ENCODE assay signal across 8 cellular contexts in the genomic region with DNA sequence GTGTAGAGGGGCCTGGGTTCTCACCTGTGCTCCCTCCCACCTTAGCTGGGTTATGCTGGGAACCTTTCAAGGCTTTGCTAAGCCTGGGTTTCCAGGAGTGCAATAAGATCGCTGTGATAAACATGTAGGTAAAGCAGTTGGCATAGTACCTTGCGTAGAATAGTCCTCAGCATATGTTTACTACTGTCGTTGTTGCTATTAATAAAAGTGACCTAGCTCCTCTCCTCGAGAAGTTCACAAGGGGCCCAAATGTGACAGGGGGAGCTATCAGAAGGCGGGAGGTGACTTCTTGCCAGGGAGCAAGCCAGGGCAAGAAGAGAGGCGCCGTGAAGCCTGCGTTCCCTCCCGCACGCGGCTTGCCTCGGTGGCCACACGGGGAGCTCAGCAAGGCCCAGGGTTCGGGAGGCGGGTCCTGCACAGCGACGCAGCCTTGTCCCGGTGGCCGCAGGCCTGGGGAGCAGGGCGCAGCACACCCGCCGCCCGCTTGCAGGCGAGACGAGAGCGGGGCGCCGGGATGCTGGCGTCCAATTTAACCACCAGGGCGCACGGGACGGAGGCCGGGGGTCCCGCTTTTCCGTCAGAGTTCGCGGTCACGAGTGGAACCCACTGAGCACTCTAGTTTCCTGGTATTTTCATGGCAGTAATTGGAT.
DNase-seq lines count a peak whose midpoint lies in the region; ATAC-seq and FAIRE-seq lines count a peak whose summit lies in the region.

No MANE protein-coding gene starts in this region.

- H3K4me1 Mint-ChIP-seq in CD4-positive, alpha-beta memory T cell: peaks cover 6 to 11% (median 9%) of the 10 kb centered on the region in 4 donors

- no peak overlapping the region for H3K27ac Mint-ChIP-seq in CD4-positive, alpha-beta memory T cell

- peaks cover 13% of the 10 kb centered on the region for H3K4me1 ChIP-seq in CD4-positive, alpha-beta memory T cell (ENCODE audit: insufficient read depth, low read length)
- peaks cover 0 to 12% of the 10 kb centered on the region in 2 donors for H3K4me1 ChIP-seq in duodenal mucosa (ENCODE audit: control insufficient read depth in 1 of 2, insufficient read depth in 2 of 2, low read length in 2 of 2)
- H3K4me1 ChIP-seq in mesodermal cell (ENCODE audit: control insufficient read depth, insufficient read depth, low read length, poor library complexity, severe bottlenecking): peaks cover 5% of the 10 kb centered on the region
- peaks cover 3% of the 10 kb centered on the region for H3K4me1 ChIP-seq in thymus (ENCODE audit: control insufficient read depth, insufficient read depth, low read length)

- no peaks in the 10 kb centered on the region for H3K36me3 ChIP-seq in CD4-positive, alpha-beta memory T cell (ENCODE audit: insufficient read depth, low read length)
- no peaks in the 10 kb centered on the region for H3K36me3 ChIP-seq in duodenal mucosa (ENCODE audit: control insufficient read depth in 1 of 2, insufficient read depth in 2 of 2, low read length in 2 of 2)
- no peaks in the 10 kb centered on the region for H3K36me3 ChIP-seq in mesodermal cell (ENCODE audit: control insufficient read depth, insufficient read depth, low read length)
- no peaks in the 10 kb centered on the region for H3K36me3 ChIP-seq in thymus (ENCODE audit: control insufficient read depth, insufficient read depth)

- H3K27me3 ChIP-seq in CD4-positive, alpha-beta memory T cell (ENCODE audit: insufficient read depth, low read length): peaks cover 4% of the 10 kb centered on the region
- peaks cover 12 to 19% of the 10 kb centered on the region in 2 donors for H3K27me3 ChIP-seq in duodenal mucosa (ENCODE audit: control insufficient read depth in 1 of 2, insufficient read depth in 2 of 2, low read length in 2 of 2)
- peaks cover 8% of the 10 kb centered on the region for H3K27me3 ChIP-seq in thymus (ENCODE audit: control insufficient read depth, insufficient read depth)

- peak overlapping the region in 1 of 2 donors; percentile 47 for H3K4me3 ChIP-seq in CD4-positive, alpha-beta memory T cell (ENCODE audit: low read length in 2 of 2)
- H3K4me3 ChIP-seq in duodenal mucosa (ENCODE audit: low read depth in 1 of 2, low read length in 2 of 2) (peak overlapping the region; percentile 67 to 78), mesodermal cell (ENCODE audit: extremely low read depth, insufficient read depth, low read length, poor library complexity, severe bottlenecking) (peak overlapping the region; percentile 62), thymus (ENCODE audit: low read length) (peak overlapping the region; percentile 63)

- peak; percentile 7 for ATAC-seq in GM18870 (IDR thresholded peaks at IDR 0.05; ENCODE audit: unreplicated experiment)
- peak; percentile 19 for ATAC-seq in HG03095 (IDR thresholded peaks at IDR 0.05; ENCODE audit: unreplicated experiment)

- 13% methylated on average over 32 to 37 of the region's 38 CpGs for WGBS in mesodermal cell (ENCODE audit: insufficient coverage in 2 of 2), 2 experiments
- 5% methylated on average over 38 of the region's 38 CpGs for WGBS in thymus

- POLR2A ChIA-PET in CD4-positive, alpha-beta memory T cell (lab: Charles Lee; ENCODE audit: partially characterized antibody): no interaction called here

- no peak overlapping the region for H3K27ac ChIP-seq in CD4-positive, alpha-beta memory T cell (ENCODE audit: low read depth, low read length)
- peak overlapping the region; percentile 48 for H3K27ac ChIP-seq in duodenal mucosa (ENCODE audit: low read depth, low read length)
- peak overlapping the region; percentile 87 for H3K27ac ChIP-seq in mesodermal cell (ENCODE audit: low read depth, low read length, severe bottlenecking)
- peak overlapping the region; percentile 32 for H3K27ac ChIP-seq in thymus (ENCODE audit: low read depth)

- H3K9ac ChIP-seq in duodenal mucosa (ENCODE audit: low read depth in 1 of 2, low read length in 2 of 2): peak overlapping the region in 1 of 2 donors; percentile 60

- intact Hi-C loops in CD4-positive, alpha-beta memory T cell (cut with micrococcal nuclease): no loop called here

- no peak for FAIRE-seq in RCC 7860 (lab: Jason Lieb, UNC)

- H3K9me3 Mint-ChIP-seq in CD4-positive, alpha-beta memory T cell: peaks cover 0 to 4% (median 0%) of the 10 kb centered on the region in 8 donors

- CTCF ChIA-PET in CD4-positive, alpha-beta memory T cell (lab: Charles Lee; ENCODE audit: partially characterized antibody): interaction anchor here (1.5 kb wide), 1 partner anchor 28 kb away, joined by 3 read pairs; no protein-coding TSS in a partner anchor

- no peak for DNase-seq in CD4-positive, alpha-beta memory T cell
- DNase-seq in RCC 7860 (ENCODE audit: low spot score) (peak; percentile 54), NCI-H446 (lab: John Stamatoyannopoulos, UW) (no peak)

- peaks cover 30 to 46% of the 10 kb centered on the region in 2 donors for H3K27me3 Mint-ChIP-seq in CD4-positive, alpha-beta memory T cell

- no peaks in the 10 kb centered on the region for H3K9me3 ChIP-seq in CD4-positive, alpha-beta memory T cell (ENCODE audit: control insufficient read depth in 1 of 2, low read length in 2 of 2)
- H3K9me3 ChIP-seq in duodenal mucosa (ENCODE audit: control insufficient read depth in 1 of 2, low read length in 2 of 2) (no peaks in the 10 kb centered on the region), mesodermal cell (ENCODE audit: control insufficient read depth, low read length) (no peaks in the 10 kb centered on the region), thymus (ENCODE audit: control insufficient read depth) (no peaks in the 10 kb centered on the region)

- peak overlapping the region; percentile 67 to 85 (median 78) for H3K4me3 Mint-ChIP-seq in CD4-positive, alpha-beta memory T cell

- no peaks in the 10 kb centered on the region for H3K36me3 Mint-ChIP-seq in CD4-positive, alpha-beta memory T cell
